In genomic region chr1:11340248-11340632, GRCh38 we compare ENCODE assay signal across 28 cellular contexts.
DNase-seq lines count a peak whose midpoint lies in the region; ATAC-seq and TF ChIP-seq lines count a peak whose summit lies in the region.
"Had no signal": no experiment of that assay in that cellular context is flagged by ENCODE, and none has a peak within 500 bp of the region (broad histone marks: within the 10 kb centered on the region; RNA-seq: fewer than 3 reads in every experiment).

No MANE protein-coding gene starts in this region.

- intact Hi-C loops in HCT116 (cut with micrococcal nuclease): no loop called here
- intact Hi-C loops in gastrocnemius medialis (cut with DNase I; ENCODE audit: low total_unique reads): no loop called here

- H3K36me3 ChIP-seq in HCT116 (ENCODE audit: control insufficient read depth in 1 of 2, insufficient read depth in 2 of 2, low read length in 2 of 2) (no peaks in the 10 kb centered on the region), SJCRH30 (no peaks in the 10 kb centered on the region), gastrocnemius medialis (no peaks in the 10 kb centered on the region)
- H3K36me3 ChIP-seq: breast epithelium, heart right ventricle, pancreas, right atrium auricular region, spleen had no signal

- H3K9ac ChIP-seq in HCT116 (ENCODE audit: low read length): no peak overlapping the region
- H3K9ac ChIP-seq: GM23248 had no signal

- no peaks in the 10 kb centered on the region for H3K9me3 Mint-ChIP-seq in mesothelial cell of epicardium
- H3K9me3 Mint-ChIP-seq: activated naive CD4-positive, alpha-beta T cell treated with anti-CD3 and anti-CD28 coated beads, Interleukin-2, amount 10 ng/mL, durations not matched to agents 7 days and 5 days; activated T-cell treated with anti-CD3 and anti-CD28 coated beads, Interleukin-2, amount 50 U/mL, for 72 hours; naive B cell had no signal

- H3K4me1 ChIP-seq in HCT116 (ENCODE audit: control insufficient read depth in 1 of 2, insufficient read depth in 2 of 2, low read length in 2 of 2) (peaks cover 5 to 7% of the 10 kb centered on the region in 2 experiments; a peak in 2 of 4 replicates), SJCRH30 (peaks cover 26% of the 10 kb centered on the region), gastrocnemius medialis (peaks cover 14 to 33% of the 10 kb centered on the region in 2 donors)
- H3K4me1 ChIP-seq: breast epithelium, right atrium auricular region had no signal

- CTCF ChIA-PET in HCT116 (lab: Charles Lee): interaction anchor here (1.1 to 2.2 kb wide), 2 partner anchors 24 to 303 kb away, joined by 3 to 9 read pairs; no protein-coding TSS in a partner anchor

- H3K9me2 ChIP-seq in HCT116 (ENCODE audit: insufficient read depth): no peaks in the 10 kb centered on the region

- no peak overlapping the region for H3K27ac Mint-ChIP-seq in mesothelial cell of epicardium
- H3K27ac Mint-ChIP-seq: activated naive CD4-positive, alpha-beta T cell treated with anti-CD3 and anti-CD28 coated beads, Interleukin-2, amount 10 ng/mL, durations not matched to agents 7 days and 5 days; activated T-cell treated with anti-CD3 and anti-CD28 coated beads, Interleukin-2, amount 50 U/mL, for 72 hours; naive B cell had no signal

- no TSS peak for BruUV-seq in HCT116 (replicated peaks; lab: Mats Ljungman, UMichigan)

- H3K27ac ChIP-seq in HCT116 (ENCODE audit: low read depth, low read length): no peak overlapping the region
- peak overlapping the region; percentile 40 for H3K27ac ChIP-seq in SJCRH30
- H3K27ac ChIP-seq in gastrocnemius medialis: peak overlapping the region; percentile 62 to 88 (median 76)
- H3K27ac ChIP-seq: breast epithelium, GM23248, heart right ventricle, pancreas, right atrium auricular region, spleen had no signal

- H4K20me1 ChIP-seq in HCT116 (ENCODE audit: insufficient read depth): no peaks in the 10 kb centered on the region

- TF ChIP-seq CTCF in HCT116 (IDR thresholded peaks at IDR 0.05 in 2 of 3, conservative IDR thresholded peaks at IDR 0.05 in 1 of 3; ENCODE audit: borderline replicate concordance in 1 of 3, insufficient read depth in 1 of 3, low read depth in 2 of 3, low read length in 2 of 3) (no peak), mesothelial cell of epicardium (IDR thresholded peaks at IDR 0.05; ENCODE audit: unreplicated experiment) (no peak), gastrocnemius medialis (IDR thresholded peaks at IDR 0.05 in 4 of 5, conservative IDR thresholded peaks at IDR 0.05 in 1 of 5) (no peak)

- peaks cover 40% of the 10 kb centered on the region for H3K4me1 Mint-ChIP-seq in mesothelial cell of epicardium

- peak overlapping the region; percentile 1 for H3K4me3 Mint-ChIP-seq in mesothelial cell of epicardium
- H3K4me3 Mint-ChIP-seq: activated naive CD4-positive, alpha-beta T cell treated with anti-CD3 and anti-CD28 coated beads, Interleukin-2, amount 10 ng/mL, durations not matched to agents 7 days and 5 days; activated T-cell treated with anti-CD3 and anti-CD28 coated beads, Interleukin-2, amount 50 U/mL, for 72 hours; CD8-positive, alpha-beta memory T cell had no signal

- H3K79me2 ChIP-seq in HCT116 (ENCODE audit: insufficient read depth, low read length): no peaks in the 10 kb centered on the region

- 0 out of 2 replicates have a peak overlapping the region, but pooled peaks have one; percentile 21 for H3K4me2 ChIP-seq in HCT116 (ENCODE audit: low read length)

- TF ChIP-seq RAD21 in HCT116 (IDR thresholded peaks at IDR 0.05; ENCODE audit: low read depth): no peak

- no peaks in the 10 kb centered on the region for H3K36me3 Mint-ChIP-seq in mesothelial cell of epicardium
- H3K36me3 Mint-ChIP-seq: activated naive CD4-positive, alpha-beta T cell treated with anti-CD3 and anti-CD28 coated beads, Interleukin-2, amount 10 ng/mL, durations not matched to agents 7 days and 5 days; CD8-positive, alpha-beta memory T cell; naive B cell had no signal

- in situ Hi-C loops in gastrocnemius medialis (cut with MboI; ENCODE audit: low sequenced_read_pairs in 4 of 4): loop anchor here in 1 of 4 donors (25.0 kb wide), 1 partner anchor 297 kb away; no protein-coding TSS in a partner anchor

- DNase-seq in HCT116 (ENCODE audit: low read depth, low spot score): no peak
- no peak for DNase-seq in SJCRH30
- no peak for DNase-seq in mesothelial cell of epicardium (ENCODE audit: low spot score in 2 of 2, unreplicated experiment in 2 of 2)
- no peak for DNase-seq in gastrocnemius medialis
- DNase-seq in NOMO-1 treated with dmso at 0.1 percent for 144 hours (lab: John Stamatoyannopoulos, UW; ENCODE audit: unreplicated experiment): no peak
- DNase-seq: activated CD4-positive, alpha-beta T cell treated with anti-CD3 and anti-CD28 coated beads, Interleukin-2, amount 50 U/mL, for 1 hour; activated naive CD4-positive, alpha-beta T cell treated with anti-CD3 and anti-CD28 coated beads, Interleukin-2, amount 10 ng/mL, durations not matched to agents 7 days and 5 days; activated T-cell treated with anti-CD3 and anti-CD28 coated beads, Interleukin-2, amount 50 U/mL, for 72 hours; amygdala; CD8-positive, alpha-beta memory T cell; effector memory CD4-positive, alpha-beta T cell; erythroblast; heart right ventricle; KG1; naive B cell; NK-92 treated with Interleukin-12 subunit alpha and Interleukin-12 subunit beta, amount 100 ng/mL, for 24 hours; SIG-M5; spleen; SW 1271; T-helper 9 cell; trophoblast cell had no signal

- POLR2A ChIA-PET in HCT116 (lab: Charles Lee): no interaction called here

- H3K9me3 ChIP-seq in HCT116 (ENCODE audit: control insufficient read depth in 1 of 2, insufficient read depth in 1 of 2, low read depth in 1 of 2, low read length in 2 of 2): no peaks in the 10 kb centered on the region
- H3K9me3 ChIP-seq in SJCRH30 (replicated peaks): no peaks in the 10 kb centered on the region
- no peaks in the 10 kb centered on the region for H3K9me3 ChIP-seq in gastrocnemius medialis
- H3K9me3 ChIP-seq: breast epithelium, heart right ventricle, pancreas, right atrium auricular region, spleen had no signal

- ATAC-seq in HCT116 (no peak), gastrocnemius medialis (peak in 1 of 2 donors; percentile 57), GM18861 (IDR thresholded peaks at IDR 0.05; ENCODE audit: unreplicated experiment) (no peak), GM21619 (IDR thresholded peaks at IDR 0.05; ENCODE audit: unreplicated experiment) (no peak)
- ATAC-seq: activated T-cell treated with anti-CD3 and anti-CD28 coated beads, Interleukin-2, amount 50 U/mL, for 72 hours; heart right ventricle; Panc1 had no signal

- H3K27me3 Mint-ChIP-seq in mesothelial cell of epicardium (ENCODE audit: low read depth): peaks cover 19% of the 10 kb centered on the region

- H3K4me3 ChIP-seq in HCT116 (replicated peaks in 1 of 2; ENCODE audit: low read depth in 1 of 2, low read length in 2 of 2) (no peak overlapping the region), SJCRH30 (peak overlapping the region; percentile 53), gastrocnemius medialis (peak overlapping the region in 3 of 4 donors; percentile 37 to 42 (median 42))
- H3K4me3 ChIP-seq: breast epithelium, GM23248, heart right ventricle, pancreas, right atrium auricular region, spleen had no signal

- H3K27me3 ChIP-seq in HCT116 (ENCODE audit: insufficient read depth, low read length) (no peaks in the 10 kb centered on the region; the same call in 1 of the 2 replicates), SJCRH30 (peaks cover 8% of the 10 kb centered on the region; the same call in 1 of the 2 replicates), gastrocnemius medialis (no peaks in the 10 kb centered on the region)
- H3K27me3 ChIP-seq: pancreas, right atrium auricular region had no signal

- TF ChIP-seq POLR2A in HCT116 (IDR thresholded peaks at IDR 0.05; ENCODE audit: borderline replicate concordance, extremely low read depth, insufficient read depth, insufficient read length): no peak
- no peak for TF ChIP-seq POLR2A in gastrocnemius medialis (IDR thresholded peaks at IDR 0.05)

- RAD21 ChIA-PET in HCT116 (lab: Charles Lee; ENCODE audit: low non-redundant PET in 1 of 2, low total read pairs in 2 of 2, uncharacterized antibody in 2 of 2, unreplicated experiment in 2 of 2): interaction anchor here in 1 of 2 experiments (1.0 kb wide), 1 partner anchor 24 kb away, joined by 5 read pairs; no protein-coding TSS in a partner anchor

- no peak overlapping the region for H2AFZ ChIP-seq in HCT116 (ENCODE audit: low read depth, low read length, poor library complexity, severe bottlenecking)
- H2AFZ ChIP-seq: GM23248 had no signal

TF ChIP-seq in HCT116, 20 proteins besides CTCF, POLR2A, EP300 and RAD21:
- no peak for TF ChIP-seq TCF7L2 (IDR thresholded peaks at IDR 0.05; ENCODE audit: borderline replicate concordance, extremely low read depth, insufficient read depth, insufficient read length)
- TF ChIP-seq JUND (IDR thresholded peaks at IDR 0.05): no peak
- no peak for TF ChIP-seq SRF (IDR thresholded peaks at IDR 0.05; ENCODE audit: low read depth)
- TF ChIP-seq EZH2 (IDR thresholded peaks at IDR 0.05): no peak
- TF ChIP-seq CBX3 (IDR thresholded peaks at IDR 0.05; ENCODE audit: low read depth): no peak
- TF ChIP-seq CEBPB (IDR thresholded peaks at IDR 0.05; ENCODE audit: low read depth): no peak
- no peak for TF ChIP-seq ZFX (IDR thresholded peaks at IDR 0.05)
TF ChIP-seq in HCT116: peak in this region for 0.

Comparison
In these comparisons a context has a peak if more than half of its experiments do, and no peak if none do; other contexts are left out.
1. H3K4me3 ChIP-seq: peak in SJCRH30 (single experiment) and gastrocnemius medialis (3 of 4); none in HCT116 (0 of 2).